9 cellular contexts compared by ENCODE assay signal in genomic region chr13:75353786-75354193, GRCh38.
DNase-seq lines count a peak whose midpoint lies in the region; ATAC-seq and TF ChIP-seq lines count a peak whose summit lies in the region.
"Had no signal": no experiment of that assay in that cellular context is flagged by ENCODE, and none has a peak within 500 bp of the region (broad histone marks: within the 10 kb centered on the region; RNA-seq: fewer than 3 reads in every experiment).

No MANE protein-coding gene starts in this region.

- 0 out of 2 replicates have a peak, but pooled peaks cover 3% of the 10 kb centered on the region for H3K79me2 ChIP-seq in GM23248 (ENCODE audit: insufficient read depth)

- H3K4me3 ChIP-seq in GM23248: no peak overlapping the region
- H3K4me3 ChIP-seq in psoas muscle: no peak overlapping the region
- no peak overlapping the region for H3K4me3 ChIP-seq in thyroid gland (replicated peaks in 1 of 3)
- no peak overlapping the region for H3K4me3 ChIP-seq in WERI-Rb-1 (ENCODE audit: low read depth, low read length)

- DNase-seq in GM23248: peak; percentile 59
- DNase-seq in psoas muscle: no peak
- DNase-seq in thyroid gland: no peak
- no peak for DNase-seq in WERI-Rb-1
- no peak for DNase-seq in activated CD4-positive, alpha-beta T cell treated with anti-CD3 and anti-CD28 coated beads for 1 hour
- no peak for DNase-seq in HFFc6
- DNase-seq: activated CD4-positive, alpha-beta T cell treated with anti-CD3 and anti-CD28 coated beads, Interleukin-2, amount 50 U/mL, for 48 hours had no signal

- peaks cover 28% of the 10 kb centered on the region for H3K36me3 Mint-ChIP-seq in HFFc6 (ENCODE audit: low read depth)

- TF ChIP-seq CTCF in psoas muscle (IDR thresholded peaks at IDR 0.05): no peak
- TF ChIP-seq CTCF in thyroid gland (IDR thresholded peaks at IDR 0.05): no peak
- no peak for TF ChIP-seq CTCF in WERI-Rb-1 (IDR thresholded peaks at IDR 0.05; ENCODE audit: low read depth, low read length)
- TF ChIP-seq CTCF in HFFc6 (IDR thresholded peaks at IDR 0.05): no peak

- H3K36me3 ChIP-seq in GM23248 (ENCODE audit: low read depth) (no peaks in the 10 kb centered on the region), psoas muscle (ENCODE audit: insufficient read depth in 1 of 2, low read depth in 1 of 2) (peaks cover 0 to 8% of the 10 kb centered on the region in 2 donors), thyroid gland (no peaks in the 10 kb centered on the region), WERI-Rb-1 (no peaks in the 10 kb centered on the region)

- 91 to 93% methylated on average over 6 of the region's 6 CpGs for WGBS in GM23248 (ENCODE audit: low coverage in 1 of 2, low lambda C conversion rate in 2 of 2, missing lambda C conversion rate in 2 of 2), 2 experiments
- WGBS in psoas muscle, 3 donors: 32 to 48% (median 42%) methylated on average over 6 of the region's 6 CpGs
- WGBS in thyroid gland, 2 donors: 81 to 91% methylated on average over 6 of the region's 6 CpGs

- H3K9ac ChIP-seq in GM23248: no peak overlapping the region

- H3F3A ChIP-seq in GM23248 (ENCODE audit: insufficient read depth): no peaks in the 10 kb centered on the region

- no peaks in the 10 kb centered on the region for H3K9me2 ChIP-seq in GM23248 (ENCODE audit: insufficient read depth)

- H3K4me1 ChIP-seq in GM23248 (ENCODE audit: insufficient read depth) (peaks cover 36% of the 10 kb centered on the region), psoas muscle (peaks cover 40% of the 10 kb centered on the region), thyroid gland (no peaks in the 10 kb centered on the region)

- H3K4me3 Mint-ChIP-seq in HFFc6: no peak overlapping the region

- H4K20me1 ChIP-seq in GM23248 (ENCODE audit: insufficient read depth): no peaks in the 10 kb centered on the region

- H3K9me3 ChIP-seq in GM23248 (ENCODE audit: low read depth) (no peaks in the 10 kb centered on the region), psoas muscle (no peaks in the 10 kb centered on the region), thyroid gland (no peaks in the 10 kb centered on the region), WERI-Rb-1 (ENCODE audit: severe bottlenecking) (no peaks in the 10 kb centered on the region)

- in situ Hi-C loops in GM23248 (cut with MboI): no loop called here

- H3K27ac Mint-ChIP-seq in HFFc6: no peak overlapping the region

- ATAC-seq in GM18907 (IDR thresholded peaks at IDR 0.05; ENCODE audit: unreplicated experiment): peak; percentile 48
- ATAC-seq in HG03521 (IDR thresholded peaks at IDR 0.05; ENCODE audit: unreplicated experiment): peak; percentile 94
- peak; percentile 81 to 89 (median 83) for ATAC-seq in psoas muscle

- H3K27me3 ChIP-seq in GM23248 (replicated peaks; ENCODE audit: insufficient read depth) (no peaks in the 10 kb centered on the region), psoas muscle (ENCODE audit: insufficient read depth in 3 of 3, low read length in 2 of 3) (no peaks in the 10 kb centered on the region), thyroid gland (no peaks in the 10 kb centered on the region), WERI-Rb-1 (ENCODE audit: insufficient read depth, low read depth, severe bottlenecking) (no peaks in the 10 kb centered on the region)

- H2AFZ ChIP-seq in GM23248: no peak overlapping the region

- no peak overlapping the region for H3K27ac ChIP-seq in GM23248
- H3K27ac ChIP-seq in psoas muscle: peak overlapping the region; percentile 72
- H3K27ac ChIP-seq in thyroid gland: no peak overlapping the region
- no peak overlapping the region for H3K27ac ChIP-seq in WERI-Rb-1

- no peaks in the 10 kb centered on the region for H3K9me3 Mint-ChIP-seq in HFFc6

- H3K27me3 Mint-ChIP-seq in HFFc6 (ENCODE audit: insufficient read depth): no peaks in the 10 kb centered on the region

- intact Hi-C loops in psoas muscle (cut with DNase I) (no loop called here), thyroid gland (cut with DNase I) (loop anchor here (10.0 kb wide), 1 partner anchor 201 kb away; no protein-coding TSS in a partner anchor)

- no peak for TF ChIP-seq POLR2A in thyroid gland (IDR thresholded peaks at IDR 0.05)

- H3K4me2 ChIP-seq in GM23248 (ENCODE audit: unreplicated experiment): no peak overlapping the region

- H3K4me1 Mint-ChIP-seq in HFFc6 (ENCODE audit: low read depth): peaks cover 66% of the 10 kb centered on the region
